10 cellular contexts compared by ENCODE assay signal in genomic region chr3:138786788-138787276, GRCh38. TPM values are rescaled to one million over a fixed set of nuclear protein-coding genes. Genes with fewer than 3 reads are reported as not detected.
A peak's percentile ranks its signal among the peaks of the same experiment; 100 is the strongest.
DNase-seq lines count a peak whose midpoint lies in the region; ATAC-seq and TF ChIP-seq lines count a peak whose summit lies in the region.
"Had no signal": no experiment of that assay in that cellular context is flagged by ENCODE, and none has a peak within 500 bp of the region (broad histone marks: within the 10 kb centered on the region; RNA-seq: fewer than 3 reads in every experiment).

No MANE protein-coding gene starts in this region.

- intact Hi-C loops in PC-9 (cut with micrococcal nuclease; ENCODE audit: unreplicated experiment) (no loop called here), sciatic nerve (cut with DNase I) (no loop called here)

- H4K20me1 ChIP-seq in PC-9 (ENCODE audit: insufficient read depth) = no peaks in the 10 kb centered on the region
- no peaks in the 10 kb centered on the region for H4K20me1 ChIP-seq in hepatocyte (ENCODE audit: insufficient read depth, poor library complexity, severe bottlenecking)

- no peaks in the 10 kb centered on the region for H3K9me3 ChIP-seq in PC-9 (ENCODE audit: insufficient read depth, low read depth)
- H3K9me3 ChIP-seq in hepatocyte (ENCODE audit: low read depth) = no peaks in the 10 kb centered on the region

- no peak for TF ChIP-seq CTCF in GM10266 (IDR thresholded peaks at IDR 0.05; ENCODE audit: control insufficient read depth, insufficient read depth, low read depth, missing control alignments)
- TF ChIP-seq CTCF in PC-9 (conservative IDR thresholded peaks at IDR 0.05) = no peak
- no peak for TF ChIP-seq CTCF in hepatocyte (IDR thresholded peaks at IDR 0.05; ENCODE audit: poor library complexity)

- H3K36me3 ChIP-seq in PC-9 (ENCODE audit: low read depth) = no peaks in the 10 kb centered on the region
- no peaks in the 10 kb centered on the region for H3K36me3 ChIP-seq in hepatocyte (replicated peaks; ENCODE audit: insufficient read depth, low read depth)

- BruUV-seq in PC-9 (replicated peaks; lab: Mats Ljungman, UMichigan) = no TSS peak

- peak; percentile 80 for ATAC-seq in sciatic nerve
- ATAC-seq in HG02938 (IDR thresholded peaks at IDR 0.05; ENCODE audit: unreplicated experiment) = no peak

- H3K27me3 ChIP-seq in PC-9 (ENCODE audit: insufficient read depth, low read depth) (no peaks in the 10 kb centered on the region), hepatocyte (no peaks in the 10 kb centered on the region)

- 80% methylated on average over 3 of the region's 3 CpGs for WGBS in hepatocyte (ENCODE audit: low lambda C conversion rate, missing lambda C conversion rate)

- no peak overlapping the region for H3K4me3 ChIP-seq in PC-9
- no peak overlapping the region for H3K4me3 ChIP-seq in hepatocyte

- CTCF ChIA-PET in PC-9 (lab: Charles Lee) = interaction anchor here (0.5 to 0.6 kb wide), 3 partner anchors 20 to 99 kb away, joined by 3 to 4 read pairs (median 3); no protein-coding TSS in a partner anchor

- H3K79me2 ChIP-seq in PC-9 (ENCODE audit: low read depth) = 0 out of 2 replicates have a peak, but pooled peaks cover 7% of the 10 kb centered on the region
- peaks cover 12% of the 10 kb centered on the region for H3K79me2 ChIP-seq in hepatocyte

- H3K4me2 ChIP-seq in PC-9 (no peak overlapping the region), hepatocyte (no peak overlapping the region)

- H3K27ac ChIP-seq in PC-9 (peak overlapping the region; percentile 39; the same call in 1 of the 2 replicates), epithelial cell of prostate (peak overlapping the region; percentile 30), hepatocyte (no peak overlapping the region)

- no peaks in the 10 kb centered on the region for H3K9me2 ChIP-seq in PC-9 (ENCODE audit: insufficient read depth)
- H3K9me2 ChIP-seq in hepatocyte (replicated peaks; ENCODE audit: insufficient read depth) = no peaks in the 10 kb centered on the region

- H3F3A ChIP-seq in PC-9 (ENCODE audit: insufficient read depth, low read depth) = peaks cover 15% of the 10 kb centered on the region

- H2AFZ ChIP-seq in PC-9 (no peak overlapping the region), hepatocyte (no peak overlapping the region)

- POLR2A ChIA-PET in PC-9 (lab: Charles Lee; ENCODE audit: unreplicated experiment) = interaction anchor here (0.7 kb wide), 1 partner anchor 713 kb away, joined by 6 read pairs; no protein-coding TSS in a partner anchor

- H3K4me1 ChIP-seq in PC-9 (replicated peaks; ENCODE audit: insufficient read depth) (no peaks in the 10 kb centered on the region), hepatocyte (ENCODE audit: insufficient read depth) (no peaks in the 10 kb centered on the region)

- peak; percentile 23 for DNase-seq in GM10266 (ENCODE audit: extremely low spot score)
- peak in 1 of 2 experiments; percentile 47 for DNase-seq in PC-9
- no peak for DNase-seq in epithelial cell of prostate (ENCODE audit: low read depth, low spot score)
- DNase-seq in sciatic nerve (ENCODE audit: low spot score) = no peak
- no peak for DNase-seq in kidney glomerular epithelial cell (lab: John Stamatoyannopoulos, UW)
- DNase-seq in effector CD8-positive, alpha-beta T cell (lab: John Stamatoyannopoulos, UW) = no peak
- no peak for DNase-seq in hepatocyte (ENCODE audit: low spot score)
- DNase-seq: SHP77; stimulated activated CD4-positive, alpha-beta T cell treated with anti-CD3 and anti-CD28 coated beads, Interleukin-2, amount 100 ng/mL, for 24 hours had no signal

RNA-seq across cellular contexts. Expression of gene PIK3CB, which starts 47.9 kb away (rescaled TPM):
- total RNA-seq in PC-9 (2021) (41.9 and 47.8 TPM in 2 replicates), sciatic nerve (28.8 TPM), hepatocyte (21.3 and 23.0 TPM in 2 replicates)
- 14.3 and 16.0 TPM in 2 replicates for polyA plus RNA-seq in hepatocyte
